ENCODE assay signal across 12 cellular contexts in the genomic region with DNA sequence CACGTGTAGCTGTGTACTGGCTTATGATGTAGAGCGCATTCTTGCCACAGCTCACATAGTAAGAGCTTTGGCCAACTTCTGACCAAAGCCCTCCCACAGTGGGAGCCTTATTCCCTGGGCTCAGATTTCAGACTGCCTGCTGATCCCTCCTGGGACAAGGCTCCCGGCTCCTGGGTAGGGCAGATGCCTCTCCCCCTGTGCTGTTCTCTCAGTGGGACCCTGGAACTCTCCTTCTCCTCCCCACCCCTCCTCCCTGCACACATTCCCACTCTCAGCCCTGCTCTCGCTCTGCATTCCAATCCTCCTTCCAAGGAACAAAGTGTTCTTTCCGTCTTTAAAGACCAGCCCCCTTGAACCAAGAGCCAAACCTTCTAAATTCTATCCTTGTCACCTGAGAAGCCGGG. TPM values are rescaled to one million over a fixed set of nuclear protein-coding genes. Genes with fewer than 3 reads are reported as not detected.
DNase-seq lines count a peak whose midpoint lies in the region; ATAC-seq and TF ChIP-seq lines count a peak whose summit lies in the region.
"Had no signal": no experiment of that assay in that cellular context is flagged by ENCODE, and none has a peak within 500 bp of the region (broad histone marks: within the 10 kb centered on the region; RNA-seq: fewer than 3 reads in every experiment).

No MANE protein-coding gene starts in this region.

- H3K9me3 ChIP-seq in testis: no peaks in the 10 kb centered on the region

- peaks cover 80% of the 10 kb centered on the region for H3K36me3 Mint-ChIP-seq in activated CD4-positive, alpha-beta T cell treated with anti-CD3 and anti-CD28 coated beads, Interleukin-2, amount 10 ng/mL, durations not matched to agents 24 days and 14 days (ENCODE audit: low read depth)
- peaks cover 48% of the 10 kb centered on the region for H3K36me3 Mint-ChIP-seq in activated T-cell treated with anti-CD3 and anti-CD28 coated beads, Interleukin-2, amount 50 U/mL, for 4 hours (ENCODE audit: insufficient read depth)

- H3K4me1 Mint-ChIP-seq in activated CD4-positive, alpha-beta T cell treated with anti-CD3 and anti-CD28 coated beads, Interleukin-2, amount 10 ng/mL, durations not matched to agents 24 days and 14 days: peaks cover 87% of the 10 kb centered on the region
- H3K4me1 Mint-ChIP-seq in activated T-cell treated with anti-CD3 and anti-CD28 coated beads, Interleukin-2, amount 50 U/mL, for 4 hours (ENCODE audit: low read depth): peaks cover 95% of the 10 kb centered on the region

- no peak for ATAC-seq in activated T-cell treated with anti-CD3 and anti-CD28 coated beads, Interleukin-2, amount 50 U/mL, for 4 hours
- no peak for ATAC-seq in left lobe of liver
- ATAC-seq in GM18502 (IDR thresholded peaks at IDR 0.05; ENCODE audit: poor library complexity, unreplicated experiment): no peak
- ATAC-seq: A549 had no signal

- intact Hi-C loops in activated CD4-positive, alpha-beta T cell treated with anti-CD3 and anti-CD28 coated beads, Interleukin-2, amount 10 ng/mL, durations not matched to agents 24 days and 14 days (cut with micrococcal nuclease): no loop called here
- intact Hi-C loops in testis (cut with DNase I; ENCODE audit: low total_unique reads): no loop called here

- no peak for TF ChIP-seq POLR2A in testis (IDR thresholded peaks at IDR 0.05)

- H3K4me1 ChIP-seq in testis: peaks cover 26% of the 10 kb centered on the region
- H3K4me1 ChIP-seq: A549 had no signal

- TF ChIP-seq CTCF in testis (IDR thresholded peaks at IDR 0.05): no peak

- no peak for DNase-seq in activated CD4-positive, alpha-beta T cell treated with anti-CD3 and anti-CD28 coated beads, Interleukin-2, amount 10 ng/mL, durations not matched to agents 24 days and 14 days
- no peak for DNase-seq in activated CD4-positive, alpha-beta T cell treated with anti-CD3 and anti-CD28 coated beads, Interleukin-2, amount 50 U/mL, for 48 hours
- no peak for DNase-seq in activated T-cell treated with anti-CD3 and anti-CD28 coated beads, Interleukin-2, amount 50 U/mL, for 4 hours
- peak; percentile 66 for DNase-seq in iPS-NIHi7 (ENCODE audit: extremely low spot score)
- peak; percentile 66 for DNase-seq in testis
- DNase-seq in left lobe of liver (ENCODE audit: low spot score): no peak
- DNase-seq in NCI-H1105 treated with DMSO at 0.1 percent for 48 hours (lab: John Stamatoyannopoulos, UW): no peak

- H3K27me3 ChIP-seq in testis: no peaks in the 10 kb centered on the region

- no peaks in the 10 kb centered on the region for H3K36me3 ChIP-seq in testis (ENCODE audit: low read depth, missing control alignments)

- 44 to 56% methylated on average over 6 of the region's 6 CpGs for whole genome bisulfite sequencing in testis, 2 donors

- H3K4me3 Mint-ChIP-seq in activated CD4-positive, alpha-beta T cell treated with anti-CD3 and anti-CD28 coated beads, Interleukin-2, amount 10 ng/mL, durations not matched to agents 24 days and 14 days: peak overlapping the region; percentile 74
- H3K4me3 Mint-ChIP-seq in activated T-cell treated with anti-CD3 and anti-CD28 coated beads, Interleukin-2, amount 50 U/mL, for 4 hours: peak overlapping the region; percentile 73

- no peak overlapping the region for H3K4me3 ChIP-seq in testis
- H3K4me3 ChIP-seq: A549 had no signal

- H3K27ac Mint-ChIP-seq in activated CD4-positive, alpha-beta T cell treated with anti-CD3 and anti-CD28 coated beads, Interleukin-2, amount 10 ng/mL, durations not matched to agents 24 days and 14 days: peak overlapping the region; percentile 99

- H3K9me3 Mint-ChIP-seq in activated CD4-positive, alpha-beta T cell treated with anti-CD3 and anti-CD28 coated beads, Interleukin-2, amount 10 ng/mL, durations not matched to agents 24 days and 14 days: no peaks in the 10 kb centered on the region
- no peaks in the 10 kb centered on the region for H3K9me3 Mint-ChIP-seq in activated T-cell treated with anti-CD3 and anti-CD28 coated beads, Interleukin-2, amount 50 U/mL, for 4 hours

- peak overlapping the region; percentile 55 to 78 for H3K27ac ChIP-seq in testis
- H3K27ac ChIP-seq: A549, epithelial cell of prostate had no signal

- H3K27me3 Mint-ChIP-seq in activated CD4-positive, alpha-beta T cell treated with anti-CD3 and anti-CD28 coated beads, Interleukin-2, amount 10 ng/mL, durations not matched to agents 24 days and 14 days: no peaks in the 10 kb centered on the region
- H3K27me3 Mint-ChIP-seq in activated T-cell treated with anti-CD3 and anti-CD28 coated beads, Interleukin-2, amount 50 U/mL, for 4 hours (ENCODE audit: low read depth): no peaks in the 10 kb centered on the region

RNA-seq across cellular contexts. Expression of a gene that starts 17.5 kb away (rescaled TPM):
- total RNA-seq in activated CD4-positive, alpha-beta T cell treated with anti-CD3 and anti-CD28 coated beads, Interleukin-2, amount 10 ng/mL, durations not matched to agents 24 days and 14 days: 278 and 283 TPM in 2 replicates
- 100 to 1,000 TPM in 2 of 3 donors, 10 to 100 TPM in 1; 93.0 to 136 (median 132) TPM for total RNA-seq in activated T-cell treated with anti-CD3 and anti-CD28 coated beads, Interleukin-2, amount 50 U/mL, for 4 hours
- 10 to 100 TPM in 1 of 2 donors, 1 to 10 TPM in 1; 8.6 to 11.5 TPM for total RNA-seq in testis
- 14.2 TPM for polyA plus RNA-seq in testis (ENCODE audit: insufficient read depth, low read depth, low replicate concordance)
- 7.3 TPM for total RNA-seq in left lobe of liver
- polyA plus RNA-seq: A549 had no signal

RNA-seq across cellular contexts. Expression of a gene that starts 47.3 kb away (rescaled TPM):
- total RNA-seq in activated CD4-positive, alpha-beta T cell treated with anti-CD3 and anti-CD28 coated beads, Interleukin-2, amount 10 ng/mL, durations not matched to agents 24 days and 14 days: not detected in 2 replicates
- total RNA-seq in activated T-cell treated with anti-CD3 and anti-CD28 coated beads, Interleukin-2, amount 50 U/mL, for 4 hours: not detected
- total RNA-seq in testis: 10 to 100 TPM; 40.9 to 72.7 TPM
- 266 TPM for polyA plus RNA-seq in testis (ENCODE audit: insufficient read depth, low read depth, low replicate concordance)
- total RNA-seq in left lobe of liver: not detected
- total RNA-seq: RPMI7951, temporal lobe had no signal
- polyA plus RNA-seq: A549 had no signal

Comparison
In these comparisons a context has a peak if more than half of its experiments do, and no peak if none do; other contexts are left out.
1. DNase-seq: peak in iPS-NIHi7 (single experiment) and testis (single experiment); none in activated CD4-positive, alpha-beta T cell treated with anti-CD3 and anti-CD28 coated beads, Interleukin-2, amount 10 ng/mL, durations not matched to agents 24 days and 14 days (single experiment), activated CD4-positive, alpha-beta T cell treated with anti-CD3 and anti-CD28 coated beads, Interleukin-2, amount 50 U/mL, for 48 hours (0 of 2), activated T-cell treated with anti-CD3 and anti-CD28 coated beads, Interleukin-2, amount 50 U/mL, for 4 hours (single experiment), left lobe of liver (single experiment) and NCI-H1105 treated with DMSO at 0.1 percent for 48 hours (single experiment).
2. RNA of a gene that starts 17.5 kb away (total RNA-seq): 278 to 283 TPM in activated CD4-positive, alpha-beta T cell treated with anti-CD3 and anti-CD28 coated beads, Interleukin-2, amount 10 ng/mL, durations not matched to agents 24 days and 14 days and 93.0 to 136 TPM in activated T-cell treated with anti-CD3 and anti-CD28 coated beads, Interleukin-2, amount 50 U/mL, for 4 hours; 8.6 to 11.5 TPM in testis and 7.3 TPM in left lobe of liver (single experiment); every median in the first group is over 4 times any median in the second.
3. RNA of a gene that starts 47.3 kb away (total RNA-seq): 40.9 to 72.7 TPM in testis; not detected in activated CD4-positive, alpha-beta T cell treated with anti-CD3 and anti-CD28 coated beads, Interleukin-2, amount 10 ng/mL, durations not matched to agents 24 days and 14 days, not detected in activated T-cell treated with anti-CD3 and anti-CD28 coated beads, Interleukin-2, amount 50 U/mL, for 4 hours and not detected in left lobe of liver (single experiment); every median in the first group is over 10 times any median in the second.